8 cellular contexts compared by ENCODE assay signal in genomic region chr1:1407101-1407956, GRCh38. TPM values are rescaled to one million over a fixed set of nuclear protein-coding genes. Genes with fewer than 3 reads are reported as not detected.
DNase-seq lines count a peak whose midpoint lies in the region; ATAC-seq and TF ChIP-seq lines count a peak whose summit lies in the region.

MRPL20 (minus strand) TSS chr1:1407293; CDS start chr1:1407217, 76 bp downstream.

- TF ChIP-seq CTCF in kidney epithelial cell (IDR thresholded peaks at IDR 0.05; ENCODE audit: insufficient read depth, low read length, poor library complexity, severe bottlenecking) = no peak

- no peaks in the 10 kb centered on the region for H3K27me3 ChIP-seq in kidney epithelial cell (ENCODE audit: control insufficient read depth, insufficient read depth, low read length)

- peak; percentile 94 for DNase-seq in Ammon's horn (ENCODE audit: low spot score)
- peak; percentile 100 for DNase-seq in NCI-H510A (lab: John Stamatoyannopoulos, UW)
- DNase-seq in activated CD4-positive, alpha-beta T cell treated with anti-CD3 and anti-CD28 coated beads for 1 hour = peak; percentile 93
- DNase-seq in cerebellum (ENCODE audit: low spot score) = peak; percentile 95
- DNase-seq in kidney epithelial cell (ENCODE audit: low read depth) = peak; percentile 58
- DNase-seq in stimulated activated CD4-positive, alpha-beta T cell treated with anti-CD3 and anti-CD28 coated beads, Interleukin-15, amount 100 ng/mL, for 48 hours (ENCODE audit: low read depth in 2 of 2) = peak; percentile 93

- peaks cover 2% of the 10 kb centered on the region for H3K36me3 ChIP-seq in kidney epithelial cell (ENCODE audit: control insufficient read depth, insufficient read depth, low read length)

- peak; percentile 92 for TF ChIP-seq POLR2A in GM19193 (IDR thresholded peaks at IDR 0.05; ENCODE audit: extremely low read depth, insufficient read depth, insufficient read length)

- ATAC-seq in HG03432 (IDR thresholded peaks at IDR 0.05; ENCODE audit: unreplicated experiment) = peak; percentile 89

- H3K4me3 ChIP-seq in kidney epithelial cell (ENCODE audit: low read depth, low read length) = peak within 1 kb of the TSS; percentile 86

RNA-seq across cellular contexts. Expression of gene MRPL20, which starts in this region (rescaled TPM):
- total RNA-seq in cerebellum (31.9 TPM), kidney epithelial cell (134 and 159 TPM in 2 replicates)

Comparison
In these comparisons a context has a peak if more than half of its experiments do, and no peak if none do; other contexts are left out.
1. Peak in every context shown above with its lines: DNase-seq, ATAC-seq and H3K4me3 ChIP-seq.